In genomic region chr14:102319351-102320032, GRCh38 we compare ENCODE assay signal across 8 cellular contexts. TPM values are rescaled to one million over a fixed set of nuclear protein-coding genes. Genes with fewer than 3 reads are reported as not detected.
A peak's percentile ranks its signal among the peaks of the same experiment; 100 is the strongest.
DNase-seq lines count a peak whose midpoint lies in the region; ATAC-seq and TF ChIP-seq lines count a peak whose summit lies in the region.

TSS of gene ZNF839 (plus strand) at chr14:102319746. CDS start at chr14:102319766, 20 bp downstream.

- H3K27me3 Mint-ChIP-seq in activated CD4-positive, alpha-beta T cell treated with anti-CD3 and anti-CD28 coated beads, Interleukin-2, amount 10 ng/mL, durations not matched to agents 24 days and 14 days = peaks cover 1% of the 10 kb centered on the region

- peak within 1 kb of the TSS; percentile 96 for H3K27ac ChIP-seq in cingulate gyrus (ENCODE audit: low read depth, low read length)

- H3K27ac Mint-ChIP-seq in activated CD4-positive, alpha-beta T cell treated with anti-CD3 and anti-CD28 coated beads, Interleukin-2, amount 10 ng/mL, durations not matched to agents 24 days and 14 days = peak within 1 kb of the TSS; percentile 97

- peak within 1 kb of the TSS; percentile 99 for H3K4me3 Mint-ChIP-seq in activated CD4-positive, alpha-beta T cell treated with anti-CD3 and anti-CD28 coated beads, Interleukin-2, amount 10 ng/mL, durations not matched to agents 24 days and 14 days

- H3K9me3 ChIP-seq in BE2C = no peaks in the 10 kb centered on the region

- ATAC-seq in GM19328 (IDR thresholded peaks at IDR 0.05; ENCODE audit: unreplicated experiment) (peak; percentile 51), HG03520 (IDR thresholded peaks at IDR 0.05; ENCODE audit: unreplicated experiment) (peak; percentile 57), left colon (peak; percentile 71)

- no peaks in the 10 kb centered on the region for H3K27me3 ChIP-seq in BE2C

- H3K4me1 ChIP-seq in BE2C = peaks cover 6% of the 10 kb centered on the region

- peak within 1 kb of the TSS; percentile 87 for H3K4me3 ChIP-seq in BE2C (ENCODE audit: low read depth, low read length)

- no peak for TF ChIP-seq CTCF in BE2C (IDR thresholded peaks at IDR 0.05; ENCODE audit: low read depth, low read length)

- H3K36me3 Mint-ChIP-seq in activated CD4-positive, alpha-beta T cell treated with anti-CD3 and anti-CD28 coated beads, Interleukin-2, amount 10 ng/mL, durations not matched to agents 24 days and 14 days (ENCODE audit: low read depth) = peaks cover 4% of the 10 kb centered on the region

- H3K9me3 Mint-ChIP-seq in activated CD4-positive, alpha-beta T cell treated with anti-CD3 and anti-CD28 coated beads, Interleukin-2, amount 10 ng/mL, durations not matched to agents 24 days and 14 days = no peaks in the 10 kb centered on the region

- peaks cover 46% of the 10 kb centered on the region for H3K4me1 Mint-ChIP-seq in activated CD4-positive, alpha-beta T cell treated with anti-CD3 and anti-CD28 coated beads, Interleukin-2, amount 10 ng/mL, durations not matched to agents 24 days and 14 days

- intact Hi-C loops in activated CD4-positive, alpha-beta T cell treated with anti-CD3 and anti-CD28 coated beads, Interleukin-2, amount 10 ng/mL, durations not matched to agents 24 days and 14 days (cut with micrococcal nuclease) = loop anchor here (2.0 to 10.0 kb wide), 7 partner anchors 137 to 1015 kb away; partner anchors contain the start of genes EIF5, PPP2R5C and RCOR1
- intact Hi-C loops in left colon (cut with DNase I, micrococcal nuclease) = no loop called here

- H3K36me3 ChIP-seq in BE2C = no peaks in the 10 kb centered on the region

- DNase-seq in BE2C (peak; percentile 95), NCI-H748 (lab: John Stamatoyannopoulos, UW; ENCODE audit: unreplicated experiment) (peak; percentile 95), left colon (peak; percentile 94 to 95)
- peak; percentile 99 for DNase-seq in activated CD4-positive, alpha-beta T cell treated with anti-CD3 and anti-CD28 coated beads, Interleukin-2, amount 10 ng/mL, durations not matched to agents 24 days and 14 days
- DNase-seq in stimulated activated CD4-positive, alpha-beta T cell treated with anti-CD3 and anti-CD28 coated beads, Interleukin-1b, Interleukin-23, amount 100 ng/mL, for 4 hours (ENCODE audit: low read depth in 2 of 2) = peak; percentile 94 to 96

RNA-seq across cellular contexts. Expression of gene ZNF839, which starts in this region (rescaled TPM):
- 7.4 TPM for polyA plus RNA-seq in BE2C (2012; ENCODE audit: insufficient read depth, insufficient read length, low read depth)
- total RNA-seq in activated CD4-positive, alpha-beta T cell treated with anti-CD3 and anti-CD28 coated beads, Interleukin-2, amount 10 ng/mL, durations not matched to agents 24 days and 14 days = 18.3 and 20.9 TPM in 2 replicates
- total RNA-seq in left colon = 10 to 100 TPM in 1 of 2 donors, 1 to 10 TPM in 1; 8.5 to 11.4 TPM

Comparison
In these comparisons a context has a peak if more than half of its experiments do, and no peak if none do; other contexts are left out.
1. Peak in every context shown above with its lines: DNase-seq, ATAC-seq, H3K4me3 ChIP-seq and H3K27ac ChIP-seq.